ENCODE assay signal across 21 cellular contexts in genomic region chr11:83881428-83881827, GRCh38.
DNase-seq lines count a peak whose midpoint lies in the region; ATAC-seq, FAIRE-seq and TF ChIP-seq lines count a peak whose summit lies in the region.
"Had no signal": no experiment of that assay in that cellular context is flagged by ENCODE, and none has a peak within 500 bp of the region (broad histone marks: within the 10 kb centered on the region; RNA-seq: fewer than 3 reads in every experiment).

No MANE protein-coding gene starts in this region.

- no peak overlapping the region for H3K4me2 ChIP-seq in OCI-LY1 (ENCODE audit: low read length)

- H3K4me3 ChIP-seq in BE2C (ENCODE audit: low read depth, low read length) (no peak overlapping the region), OCI-LY1 (ENCODE audit: low read depth, low read length, poor library complexity, severe bottlenecking) (no peak overlapping the region), choroid plexus epithelial cell (ENCODE audit: low read depth, low read length) (no peak overlapping the region)
- H3K4me3 ChIP-seq: dorsolateral prefrontal cortex, Peyer's patch, SK-N-MC, upper lobe of left lung had no signal

- no peaks in the 10 kb centered on the region for H3K27me3 ChIP-seq in BE2C
- no peaks in the 10 kb centered on the region for H3K27me3 ChIP-seq in OCI-LY1 (ENCODE audit: insufficient read depth, low read length)
- H3K27me3 ChIP-seq: dorsolateral prefrontal cortex, Peyer's patch, upper lobe of left lung had no signal

- H3K79me2 ChIP-seq in OCI-LY1 (ENCODE audit: insufficient read depth, low read length): no peaks in the 10 kb centered on the region

- H3K36me3 Mint-ChIP-seq in activated naive CD4-positive, alpha-beta T cell treated with anti-CD3 and anti-CD28 coated beads, Interleukin-2, amount 10 ng/mL, durations not matched to agents 7 days and 5 days: no peaks in the 10 kb centered on the region

- CTCF ChIA-PET in activated naive CD4-positive, alpha-beta T cell treated with anti-CD3 and anti-CD28 coated beads, Interleukin-2, amount 10 ng/mL, durations not matched to agents 7 days and 5 days (lab: Charles Lee): no interaction called here

- no peaks in the 10 kb centered on the region for H3K27me3 Mint-ChIP-seq in activated naive CD4-positive, alpha-beta T cell treated with anti-CD3 and anti-CD28 coated beads, Interleukin-2, amount 10 ng/mL, durations not matched to agents 7 days and 5 days

- peaks cover 2% of the 10 kb centered on the region for H3K9me3 Mint-ChIP-seq in activated naive CD4-positive, alpha-beta T cell treated with anti-CD3 and anti-CD28 coated beads, Interleukin-2, amount 10 ng/mL, durations not matched to agents 7 days and 5 days

- no peaks in the 10 kb centered on the region for H3K36me3 ChIP-seq in BE2C
- no peaks in the 10 kb centered on the region for H3K36me3 ChIP-seq in OCI-LY1 (ENCODE audit: insufficient read depth, low read length)
- H3K36me3 ChIP-seq: Peyer's patch, upper lobe of left lung had no signal

- H3K4me3 Mint-ChIP-seq in activated naive CD4-positive, alpha-beta T cell treated with anti-CD3 and anti-CD28 coated beads, Interleukin-2, amount 10 ng/mL, durations not matched to agents 7 days and 5 days: no peak overlapping the region
- H3K4me3 Mint-ChIP-seq: activated CD8-positive, alpha-beta T cell treated with anti-CD3 and anti-CD28 coated beads, Interleukin-2, amount 10 ng/mL, durations not matched to agents 7 days and 5 days had no signal

- no peaks in the 10 kb centered on the region for H3F3A ChIP-seq in OCI-LY1 (ENCODE audit: insufficient read depth, low read length)

- H3K9me3 ChIP-seq in BE2C: no peaks in the 10 kb centered on the region
- H3K9me3 ChIP-seq in OCI-LY1 (ENCODE audit: low read length): no peaks in the 10 kb centered on the region
- H3K9me3 ChIP-seq: Peyer's patch, upper lobe of left lung had no signal

- H3K4me1 ChIP-seq in BE2C (no peaks in the 10 kb centered on the region), OCI-LY1 (ENCODE audit: insufficient read depth, low read length, severe bottlenecking) (no peaks in the 10 kb centered on the region)
- H3K4me1 ChIP-seq: Peyer's patch, upper lobe of left lung had no signal

- H2AFZ ChIP-seq in OCI-LY1 (ENCODE audit: low read length): no peak overlapping the region

- intact Hi-C loops in posterior cingulate gyrus (cut with DNase I): no loop called here

- no peak overlapping the region for H3K9ac ChIP-seq in OCI-LY1 (ENCODE audit: low read length)

- no peak for FAIRE-seq in GM19239 (lab: Jason Lieb, UNC)

- no peaks in the 10 kb centered on the region for H4K20me1 ChIP-seq in OCI-LY1 (ENCODE audit: insufficient read depth, low read length)

- H3K27ac Mint-ChIP-seq in activated naive CD4-positive, alpha-beta T cell treated with anti-CD3 and anti-CD28 coated beads, Interleukin-2, amount 10 ng/mL, durations not matched to agents 7 days and 5 days: no peak overlapping the region
- H3K27ac Mint-ChIP-seq: activated CD8-positive, alpha-beta T cell treated with anti-CD3 and anti-CD28 coated beads, Interleukin-2, amount 10 ng/mL, durations not matched to agents 7 days and 5 days had no signal

- DNase-seq in BE2C (no peak), choroid plexus epithelial cell (ENCODE audit: low read depth) (peak; percentile 23), GM19239 (ENCODE audit: insufficient read length, low spot score) (no peak), posterior cingulate gyrus (no peak)
- no peak for DNase-seq in activated naive CD4-positive, alpha-beta T cell treated with anti-CD3 and anti-CD28 coated beads, Interleukin-2, amount 10 ng/mL, durations not matched to agents 7 days and 5 days
- DNase-seq: activated CD8-positive, alpha-beta T cell treated with anti-CD3 and anti-CD28 coated beads, Interleukin-2, amount 10 ng/mL, durations not matched to agents 7 days and 5 days; activated naive CD4-positive, alpha-beta T cell treated with Interleukin-2 at 50 U/mL for 16 hours; activated T-cell treated with anti-CD3 and anti-CD28 coated beads, Interleukin-2, amount 50 U/mL, for 1 hour; central memory CD4-positive, alpha-beta T cell; dorsolateral prefrontal cortex; erythroblast; GOT3; mammary epithelial cell; NCI-H1417 treated with DMSO at 0.1 percent for 48 hours; NCI-H2107; Peyer's patch; upper lobe of left lung had no signal

- no peak overlapping the region for H3K27ac ChIP-seq in OCI-LY1 (ENCODE audit: low read depth, low read length, poor library complexity, severe bottlenecking)
- H3K27ac ChIP-seq: Peyer's patch, SK-N-MC, upper lobe of left lung had no signal

- no peaks in the 10 kb centered on the region for H3K4me1 Mint-ChIP-seq in activated naive CD4-positive, alpha-beta T cell treated with anti-CD3 and anti-CD28 coated beads, Interleukin-2, amount 10 ng/mL, durations not matched to agents 7 days and 5 days

- H3K9me2 ChIP-seq in OCI-LY1 (ENCODE audit: low read depth, low read length): no peaks in the 10 kb centered on the region

- ATAC-seq in HG02610 (IDR thresholded peaks at IDR 0.05; ENCODE audit: unreplicated experiment): no peak
- ATAC-seq: activated CD8-positive, alpha-beta T cell treated with anti-CD3 and anti-CD28 coated beads, Interleukin-2, amount 10 ng/mL, durations not matched to agents 7 days and 5 days had no signal

- TF ChIP-seq CTCF in BE2C (IDR thresholded peaks at IDR 0.05; ENCODE audit: low read depth, low read length): peak; percentile 42
- peak; percentile 20 for TF ChIP-seq CTCF in GM12873 (IDR thresholded peaks at IDR 0.05; ENCODE audit: insufficient read depth, low read depth, low read length, missing control alignments)
- TF ChIP-seq CTCF in OCI-LY1 (IDR thresholded peaks at IDR 0.05; ENCODE audit: low read length): 0 out of 2 replicates have a peak, but pooled peaks have one; percentile 16
- TF ChIP-seq CTCF in choroid plexus epithelial cell (conservative IDR thresholded peaks at IDR 0.05; ENCODE audit: low read depth, low read length): peak; percentile 24
